8 cellular contexts compared by ENCODE assay signal in genomic region chr1:247077234-247077633, GRCh38. TPM values are rescaled to one million over a fixed set of nuclear protein-coding genes. Genes with fewer than 3 reads are reported as not detected.
A peak's percentile ranks its signal among the peaks of the same experiment; 100 is the strongest.
DNase-seq lines count a peak whose midpoint lies in the region; ATAC-seq lines count a peak whose summit lies in the region.

No MANE protein-coding gene starts in this region.

- H3K9me3 Mint-ChIP-seq in activated CD4-positive, alpha-beta memory T cell treated with anti-CD3 and anti-CD28 coated beads, Interleukin-2, amount 10 ng/mL, durations not matched to agents 7 days and 5 days = peaks cover 12% of the 10 kb centered on the region

- CTCF ChIA-PET in activated CD4-positive, alpha-beta memory T cell treated with anti-CD3 and anti-CD28 coated beads, Interleukin-2, amount 10 ng/mL, durations not matched to agents 7 days and 5 days (lab: Charles Lee) = no interaction called here

- peaks cover 21% of the 10 kb centered on the region for H3K36me3 Mint-ChIP-seq in activated CD4-positive, alpha-beta memory T cell treated with anti-CD3 and anti-CD28 coated beads, Interleukin-2, amount 10 ng/mL, durations not matched to agents 7 days and 5 days (ENCODE audit: low read depth)

- DNase-seq in AG08395 (ENCODE audit: low spot score) (peak; percentile 31), HCEC 1CT (peak; percentile 23), iris pigment epithelial cell (ENCODE audit: low read depth) (peak; percentile 16), NOMO-1 treated with dmso at 0.1 percent for 144 hours (lab: John Stamatoyannopoulos, UW; ENCODE audit: unreplicated experiment) (no peak), NCI-H1436 (lab: John Stamatoyannopoulos, UW) (no peak)
- no peak for DNase-seq in activated CD4-positive, alpha-beta memory T cell treated with anti-CD3 and anti-CD28 coated beads, Interleukin-2, amount 10 ng/mL, durations not matched to agents 7 days and 5 days

- no peak for ATAC-seq in HG02610 (IDR thresholded peaks at IDR 0.05; ENCODE audit: unreplicated experiment)
- no peak for ATAC-seq in GM18519 (IDR thresholded peaks at IDR 0.05; ENCODE audit: low FRiP score, unreplicated experiment)

- POLR2A ChIA-PET in activated CD4-positive, alpha-beta memory T cell treated with anti-CD3 and anti-CD28 coated beads, Interleukin-2, amount 10 ng/mL, durations not matched to agents 7 days and 5 days (lab: Charles Lee) = no interaction called here

- peaks cover 2% of the 10 kb centered on the region for H3K27me3 Mint-ChIP-seq in activated CD4-positive, alpha-beta memory T cell treated with anti-CD3 and anti-CD28 coated beads, Interleukin-2, amount 10 ng/mL, durations not matched to agents 7 days and 5 days

- no peak overlapping the region for H3K27ac Mint-ChIP-seq in activated CD4-positive, alpha-beta memory T cell treated with anti-CD3 and anti-CD28 coated beads, Interleukin-2, amount 10 ng/mL, durations not matched to agents 7 days and 5 days

- peak overlapping the region; percentile 83 for H3K4me3 Mint-ChIP-seq in activated CD4-positive, alpha-beta memory T cell treated with anti-CD3 and anti-CD28 coated beads, Interleukin-2, amount 10 ng/mL, durations not matched to agents 7 days and 5 days

- H3K4me1 Mint-ChIP-seq in activated CD4-positive, alpha-beta memory T cell treated with anti-CD3 and anti-CD28 coated beads, Interleukin-2, amount 10 ng/mL, durations not matched to agents 7 days and 5 days = peaks cover 21% of the 10 kb centered on the region

RNA-seq across cellular contexts. Expression of gene ZNF670, which starts 1.4 kb away (rescaled TPM):
- 1 to 10 TPM; 1.4 TPM for total RNA-seq in activated CD4-positive, alpha-beta memory T cell treated with anti-CD3 and anti-CD28 coated beads, Interleukin-2, amount 10 ng/mL, durations not matched to agents 7 days and 5 days

RNA-seq across cellular contexts. Expression of gene ZNF669, which starts 26.9 kb away (rescaled TPM):
- 10 to 100 TPM; 10.3 to 11.6 TPM for total RNA-seq in activated CD4-positive, alpha-beta memory T cell treated with anti-CD3 and anti-CD28 coated beads, Interleukin-2, amount 10 ng/mL, durations not matched to agents 7 days and 5 days

Comparison
In these comparisons a context has a peak if more than half of its experiments do, and no peak if none do; other contexts are left out.
1. DNase-seq: peak in AG08395 (single experiment), HCEC 1CT (single experiment) and iris pigment epithelial cell (single experiment); none in activated CD4-positive, alpha-beta memory T cell treated with anti-CD3 and anti-CD28 coated beads, Interleukin-2, amount 10 ng/mL, durations not matched to agents 7 days and 5 days (single experiment), NOMO-1 treated with dmso at 0.1 percent for 144 hours (single experiment) and NCI-H1436 (single experiment).